In genomic region chr1:149886396-149887195, GRCh38 we compare ENCODE assay signal across 8 cellular contexts. TPM values are rescaled to one million over a fixed set of nuclear protein-coding genes. Genes with fewer than 3 reads are reported as not detected.
DNase-seq lines count a peak whose midpoint lies in the region; ATAC-seq and TF ChIP-seq lines count a peak whose summit lies in the region.

No MANE protein-coding gene starts in this region.

- no peaks in the 10 kb centered on the region for H3K9me3 ChIP-seq in prostate gland

- H3K4me3 ChIP-seq in prostate gland (peak overlapping the region; percentile 72 to 81), urinary bladder (ENCODE audit: low read depth, low read length) (peak overlapping the region; percentile 74)

- DNase-seq in GM13977 (ENCODE audit: low spot score), result peak; percentile 90
- DNase-seq in NCI-H146 (lab: John Stamatoyannopoulos, UW), result peak; percentile 99
- DNase-seq in T follicular helper cell (ENCODE audit: low read depth), result peak; percentile 82
- DNase-seq in amniotic stem cell (lab: John Stamatoyannopoulos, UW), result peak; percentile 99
- DNase-seq in left ventricle myocardium superior, result peak; percentile 79
- DNase-seq in prostate gland (ENCODE audit: low spot score), result peak; percentile 97

- intact Hi-C loops in left ventricle myocardium superior (cut with micrococcal nuclease) (no loop called here), prostate gland (cut with DNase I) (no loop called here)

- peak overlapping the region; percentile 99 for H3K27ac ChIP-seq in prostate gland
- peak overlapping the region; percentile 98 for H3K27ac ChIP-seq in urinary bladder (ENCODE audit: low read depth)

- TF ChIP-seq CTCF in GM13977 (IDR thresholded peaks at IDR 0.05; ENCODE audit: extremely low read depth, insufficient read depth, missing control alignments) (no peak), prostate gland (IDR thresholded peaks at IDR 0.05) (peak in 2 of 4 experiments; percentile 36 to 37)

- ATAC-seq in HG02870 (IDR thresholded peaks at IDR 0.05; ENCODE audit: unreplicated experiment) (peak; percentile 64), left ventricle myocardium superior (peak; percentile 85)

- H3K36me3 ChIP-seq in prostate gland, result no peaks in the 10 kb centered on the region
- H3K36me3 ChIP-seq in urinary bladder (ENCODE audit: insufficient read depth), result no peaks in the 10 kb centered on the region

- TF ChIP-seq POLR2A in prostate gland (IDR thresholded peaks at IDR 0.05), result peak; percentile 99

- under 1% methylated on average over 58 of the region's 62 CpGs for WGBS in prostate gland
- under 1% methylated on average over 62 of the region's 62 CpGs for WGBS in urinary bladder

- in situ Hi-C loops in GM13977 (cut with MboI; ENCODE audit: low pct_unique_long_range_greater_than_20kb, low sequenced_read_pairs, unreplicated experiment), result no loop called here

- no peaks in the 10 kb centered on the region for H3K27me3 ChIP-seq in prostate gland (replicated peaks; ENCODE audit: insufficient read depth)

- no peaks in the 10 kb centered on the region for H3K4me1 ChIP-seq in prostate gland (replicated peaks)
- no peaks in the 10 kb centered on the region for H3K4me1 ChIP-seq in urinary bladder (ENCODE audit: insufficient read depth)

RNA-seq across cellular contexts. Expression of gene BOLA1, which starts 12.8 kb away (rescaled TPM):
- total RNA-seq in left ventricle myocardium superior (16.7 TPM), prostate gland (10 to 100 TPM; 37.8 to 40.6 TPM), urinary bladder (11.4 TPM)
- polyA plus RNA-seq in urinary bladder, result 34.2 TPM

RNA-seq across cellular contexts. Expression of gene SV2A, which starts 31.0 kb away (rescaled TPM):
- total RNA-seq in left ventricle myocardium superior (0.22 TPM), prostate gland (1 to 10 TPM; 2.1 to 3.4 TPM), urinary bladder (5.5 TPM)
- polyA plus RNA-seq in urinary bladder, result 7.3 TPM

RNA-seq across cellular contexts. Expression of gene SF3B4, which starts 41.0 kb away (rescaled TPM):
- total RNA-seq in left ventricle myocardium superior (27.4 TPM), prostate gland (10 to 100 TPM; 15.0 to 22.1 TPM), urinary bladder (16.8 TPM)
- polyA plus RNA-seq in urinary bladder, result 54.0 TPM

RNA-seq across cellular contexts. Expression of gene MTMR11, which starts 50.1 kb away (rescaled TPM):
- total RNA-seq in left ventricle myocardium superior (2.5 TPM), prostate gland (10 to 100 TPM in 1 of 2 donors, 1 to 10 TPM in 1; 2.6 to 25.5 TPM), urinary bladder (20.9 TPM)
- polyA plus RNA-seq in urinary bladder, result 15.2 TPM

Comparison
In these comparisons a context has a peak if more than half of its experiments do, and no peak if none do; other contexts are left out.
1. Peak in every context shown above with its lines: DNase-seq, ATAC-seq, H3K4me3 ChIP-seq and H3K27ac ChIP-seq.